Comparison of ENCODE assay signal across 8 cellular contexts in genomic region chr1:43945898-43946243, GRCh38. TPM values are rescaled to one million over a fixed set of nuclear protein-coding genes. Genes with fewer than 3 reads are reported as not detected.
A peak's percentile ranks its signal among the peaks of the same experiment; 100 is the strongest.
DNase-seq lines count a peak whose midpoint lies in the region; ATAC-seq and TF ChIP-seq lines count a peak whose summit lies in the region.

No MANE protein-coding gene starts in this region.

- H3K4me3 Mint-ChIP-seq in dendritic cell treated with granulocyte-macrophage colony-stimulating factor and Interleukin-4, amounts not matched to agents 40 ng/mL and 50 ng/mL, for 4 days: peak overlapping the region; percentile 91
- H3K4me3 Mint-ChIP-seq in nephron progenitor cell: peak overlapping the region; percentile 88

- peaks cover 28% of the 10 kb centered on the region for H3K4me1 ChIP-seq in Karpas-422 (ENCODE audit: low read length)

- H3K9me2 ChIP-seq in Karpas-422 (replicated peaks; ENCODE audit: insufficient read depth, low read length): no peaks in the 10 kb centered on the region

- H3K36me3 ChIP-seq in BJ (ENCODE audit: control insufficient read depth, insufficient read depth, low read length): peaks cover 5% of the 10 kb centered on the region
- no peaks in the 10 kb centered on the region for H3K36me3 ChIP-seq in Karpas-422 (ENCODE audit: insufficient read depth, low read length)

- H3K36me3 Mint-ChIP-seq in dendritic cell treated with granulocyte-macrophage colony-stimulating factor and Interleukin-4, amounts not matched to agents 40 ng/mL and 50 ng/mL, for 4 days (ENCODE audit: low read depth): peaks cover 43% of the 10 kb centered on the region
- peaks cover 8% of the 10 kb centered on the region for H3K36me3 Mint-ChIP-seq in nephron progenitor cell (ENCODE audit: low read depth)

- H3K27me3 ChIP-seq in BJ (ENCODE audit: control insufficient read depth, insufficient read depth, low read length) (no peaks in the 10 kb centered on the region), Karpas-422 (ENCODE audit: low read length) (no peaks in the 10 kb centered on the region)

- peak overlapping the region; percentile 62 for H2AFZ ChIP-seq in Karpas-422 (ENCODE audit: low read length)

- peak overlapping the region; percentile 92 for H3K4me2 ChIP-seq in Karpas-422 (ENCODE audit: low read depth, low read length, poor library complexity, severe bottlenecking)

- no peaks in the 10 kb centered on the region for H3K9me3 ChIP-seq in Karpas-422 (ENCODE audit: low read length)

- POLR2A ChIA-PET in BJ (lab: Charles Lee): no interaction called here

- H3K4me1 Mint-ChIP-seq in dendritic cell treated with granulocyte-macrophage colony-stimulating factor and Interleukin-4, amounts not matched to agents 40 ng/mL and 50 ng/mL, for 4 days (ENCODE audit: low read depth): peaks cover 73% of the 10 kb centered on the region
- H3K4me1 Mint-ChIP-seq in nephron progenitor cell: peaks cover 41% of the 10 kb centered on the region

- peak overlapping the region; percentile 94 for H3K9ac ChIP-seq in Karpas-422 (ENCODE audit: low read length)

- no peak for DNase-seq in BJ (ENCODE audit: low read depth)
- DNase-seq in Karpas-422: no peak
- no peak for DNase-seq in nephron progenitor cell
- no peak for DNase-seq in NCI-H526 treated with DMSO at 0.1 percent for 48 hours (lab: John Stamatoyannopoulos, UW)
- DNase-seq in NOMO-1 treated with DMSO at 0.1 percent for 48 hours (lab: John Stamatoyannopoulos, UW; ENCODE audit: unreplicated experiment): no peak
- DNase-seq in erythroblast (lab: John Stamatoyannopoulos, UW): no peak

- ATAC-seq in GM18517 (IDR thresholded peaks at IDR 0.05; ENCODE audit: unreplicated experiment): no peak

- peak overlapping the region; percentile 93 for H3K27ac Mint-ChIP-seq in dendritic cell treated with granulocyte-macrophage colony-stimulating factor and Interleukin-4, amounts not matched to agents 40 ng/mL and 50 ng/mL, for 4 days
- H3K27ac Mint-ChIP-seq in nephron progenitor cell: peak overlapping the region; percentile 100

- H4K20me1 ChIP-seq in Karpas-422 (ENCODE audit: insufficient read depth, low read depth, low read length): no peaks in the 10 kb centered on the region

- peaks cover 46% of the 10 kb centered on the region for H3K79me2 ChIP-seq in Karpas-422 (ENCODE audit: low read length)

- H3K27me3 Mint-ChIP-seq in dendritic cell treated with granulocyte-macrophage colony-stimulating factor and Interleukin-4, amounts not matched to agents 40 ng/mL and 50 ng/mL, for 4 days: no peaks in the 10 kb centered on the region
- H3K27me3 Mint-ChIP-seq in nephron progenitor cell (ENCODE audit: low read depth, poor library complexity): peaks cover 12% of the 10 kb centered on the region

- H3K9me3 Mint-ChIP-seq in dendritic cell treated with granulocyte-macrophage colony-stimulating factor and Interleukin-4, amounts not matched to agents 40 ng/mL and 50 ng/mL, for 4 days: no peaks in the 10 kb centered on the region
- H3K9me3 Mint-ChIP-seq in nephron progenitor cell: no peaks in the 10 kb centered on the region

- no peak for TF ChIP-seq POLR2A in erythroblast (IDR thresholded peaks at IDR 0.05; ENCODE audit: low read length)

- CTCF ChIA-PET in BJ (lab: Yijun Ruan, JAX): interaction anchor here (0.7 to 5.8 kb wide), 9 partner anchors 10 to 470 kb away, joined by 3 to 54 read pairs (median 4); partner anchors contain the start of gene ARTN

- H3K4me3 ChIP-seq in BJ (ENCODE audit: low read depth, low read length) (peak overlapping the region; percentile 90), Karpas-422 (ENCODE audit: low read length) (peak overlapping the region; percentile 97)

- TF ChIP-seq CTCF in BJ (IDR thresholded peaks at IDR 0.05; ENCODE audit: insufficient read depth, low read depth, low read length) (no peak), nephron progenitor cell (IDR thresholded peaks at IDR 0.05) (no peak)

- H3K27ac ChIP-seq in Karpas-422 (ENCODE audit: low read length): peak overlapping the region; percentile 59

- intact Hi-C loops in dendritic cell treated with granulocyte-macrophage colony-stimulating factor and Interleukin-4, amounts not matched to agents 40 ng/mL and 50 ng/mL, for 4 days (cut with micrococcal nuclease): loop anchor here (1.0 to 10.0 kb wide), 5 partner anchors 10 to 89 kb away; partner anchors contain the start of genes ATP6V0B, CCDC24 and SLC6A9

RNA-seq across cellular contexts. Expression of gene IPO13, which starts 0.9 kb away (rescaled TPM):
- 13.4 and 24.8 TPM in 2 replicates for polyA plus RNA-seq in BJ (2011; rRNA removed)
- polyA minus RNA-seq in BJ (2011; rRNA and poly(A)+ RNA removed): 31.0 and 37.8 TPM in 2 replicates
- total RNA-seq in Karpas-422 (2014; rRNA removed; shearing (Covaris generic); ENCODE audit: low replicate concordance): 19.8 and 23.3 TPM in 2 replicates

RNA-seq across cellular contexts. Expression of gene ARTN, which starts 12.3 kb away (rescaled TPM):
- 0.17 and 0.39 TPM in 2 replicates for polyA plus RNA-seq in BJ (2011; rRNA removed)
- 0.85 and 1.2 TPM in 2 replicates for polyA minus RNA-seq in BJ (2011; rRNA and poly(A)+ RNA removed)
- 1.0 TPM in 1 of 2 replicates, not detected in the other for total RNA-seq in Karpas-422 (2014; rRNA removed; shearing (Covaris generic); ENCODE audit: low replicate concordance)

RNA-seq across cellular contexts. Expression of gene DPH2, which starts 23.9 kb away (rescaled TPM):
- 20.9 and 35.3 TPM in 2 replicates for polyA plus RNA-seq in BJ (2011; rRNA removed)
- 23.8 and 42.8 TPM in 2 replicates for polyA minus RNA-seq in BJ (2011; rRNA and poly(A)+ RNA removed)
- 42.2 and 44.4 TPM in 2 replicates for total RNA-seq in Karpas-422 (2014; rRNA removed; shearing (Covaris generic); ENCODE audit: low replicate concordance)

RNA-seq across cellular contexts. Expression of gene ATP6V0B, which starts 28.9 kb away (rescaled TPM):
- polyA plus RNA-seq in BJ (2011; rRNA removed): 135 and 186 TPM in 2 replicates
- 53.8 and 80.8 TPM in 2 replicates for polyA minus RNA-seq in BJ (2011; rRNA and poly(A)+ RNA removed)
- total RNA-seq in Karpas-422 (2014; rRNA removed; shearing (Covaris generic); ENCODE audit: low replicate concordance): 386 and 447 TPM in 2 replicates

RNA-seq across cellular contexts. Expression of gene B4GALT2, which starts 33.1 kb away (rescaled TPM):
- 60.2 and 82.2 TPM in 2 replicates for polyA plus RNA-seq in BJ (2011; rRNA removed)
- 53.3 and 71.8 TPM in 2 replicates for polyA minus RNA-seq in BJ (2011; rRNA and poly(A)+ RNA removed)
- 42.9 and 68.7 TPM in 2 replicates for total RNA-seq in Karpas-422 (2014; rRNA removed; shearing (Covaris generic); ENCODE audit: low replicate concordance)
